In genomic region chr20:38441110-38441509, GRCh38 we compare ENCODE assay signal across 3 cellular contexts. TPM values are rescaled to one million over a fixed set of nuclear protein-coding genes. Genes with fewer than 3 reads are reported as not detected.
A peak's percentile ranks its signal among the peaks of the same experiment; 100 is the strongest.
DNase-seq lines count a peak whose midpoint lies in the region; ATAC-seq and TF ChIP-seq lines count a peak whose summit lies in the region.
"Not testable (repeated sequence)": the region's sequence is repeated elsewhere in the genome, so short reads cannot be mapped to it uniquely, and the experiment has no call there.

No MANE protein-coding gene starts in this region.

- H4K20me1 ChIP-seq in osteoblast (ENCODE audit: insufficient read depth, low read length) = not testable (repeated sequence)

- H3K4me1 Mint-ChIP-seq in WTC11 = not testable (repeated sequence)

- H3K4me2 ChIP-seq in osteoblast (ENCODE audit: insufficient read depth, low read length) = peak overlapping the region; percentile 64

- not testable (repeated sequence) for DNase-seq in WTC11 (ENCODE audit: low spot score); osteoblast (ENCODE audit: insufficient read length, low spot score, missing footprints)
- DNase-seq in dedifferentiated amniotic fluid mesenchymal stem cell (ENCODE audit: extremely low spot score) = peak; percentile 3

- H3K27ac Mint-ChIP-seq in WTC11 = not testable (repeated sequence)

- not testable (repeated sequence) for H3K27me3 ChIP-seq in osteoblast (ENCODE audit: insufficient read depth, low read length)

- not testable (repeated sequence) for H3K27ac ChIP-seq in osteoblast (ENCODE audit: low read depth, low read length)

- H3K4me3 ChIP-seq in osteoblast (ENCODE audit: insufficient read depth, low read length) = not testable (repeated sequence)

- H3K9me3 ChIP-seq in osteoblast (ENCODE audit: low read depth, low read length) = not testable (repeated sequence)

- TF ChIP-seq CTCF in WTC11 (IDR thresholded peaks at IDR 0.05); osteoblast (IDR thresholded peaks at IDR 0.05; ENCODE audit: extremely low read depth, low read depth, low read length): not testable (repeated sequence)

- not testable (repeated sequence) for H3K79me2 ChIP-seq in osteoblast (ENCODE audit: insufficient read depth, low read length)

- H3K4me1 ChIP-seq in osteoblast (ENCODE audit: insufficient read depth, low read length) = peaks cover 12% of the 10 kb centered on the region

- POLR2A ChIA-PET in WTC11 (lab: Charles Lee) = interaction anchor here (0.6 kb wide), 1 partner anchor 59 kb away, joined by 5 read pairs; no protein-coding TSS in a partner anchor

- H2AFZ ChIP-seq in osteoblast (ENCODE audit: low read length) = not testable (repeated sequence)

- not testable (repeated sequence) for H3K36me3 Mint-ChIP-seq in WTC11

- not testable (repeated sequence) for H3K27me3 Mint-ChIP-seq in WTC11 (ENCODE audit: low read depth)

- ATAC-seq in WTC11 = not testable (repeated sequence)

- not testable (repeated sequence) for H3K36me3 ChIP-seq in osteoblast (ENCODE audit: insufficient read depth, low read length)

- not testable (repeated sequence) for H3K4me3 Mint-ChIP-seq in WTC11

- CTCF ChIA-PET in WTC11 (lab: Charles Lee) = interaction anchor here (0.6 to 0.7 kb wide), 2 partner anchors 15 to 31 kb away, joined by 3 read pairs; no protein-coding TSS in a partner anchor

- not testable (repeated sequence) for H3K9me3 Mint-ChIP-seq in WTC11

TF ChIP-seq in WTC11, 78 proteins besides CTCF, POLR2A, EP300 and RAD21:
- peak; percentile 100 for TF ChIP-seq HMGA2 (CRISPR knock-in tag; IDR thresholded peaks at IDR 0.05)

RNA-seq across cellular contexts. Expression of gene SNHG17, which starts 6.0 kb away (rescaled TPM):
- 52.0 to 71.6 TPM (median 57.4 TPM) in 3 replicates for total RNA-seq in WTC11 (2021)
- 5.6 and 6.9 TPM in 2 replicates for total RNA-seq in osteoblast

RNA-seq across cellular contexts. Expression of gene RALGAPB, which starts 31.5 kb away (rescaled TPM):
- total RNA-seq in WTC11 (2021) = 29.4 to 36.7 TPM (median 31.4 TPM) in 3 replicates
- total RNA-seq in osteoblast = 42.7 and 43.6 TPM in 2 replicates
